Comparison of ENCODE assay signal across 8 cellular contexts in genomic region chrX:24153175-24153795, GRCh38. TPM values are rescaled to one million over a fixed set of nuclear protein-coding genes. Genes with fewer than 3 reads are reported as not detected.
DNase-seq lines count a peak whose midpoint lies in the region; ATAC-seq and TF ChIP-seq lines count a peak whose summit lies in the region.
"Had no signal": no experiment of that assay in that cellular context is flagged by ENCODE, and none has a peak within 500 bp of the region (broad histone marks: within the 10 kb centered on the region; RNA-seq: fewer than 3 reads in every experiment).

No MANE protein-coding gene starts in this region.

- intact Hi-C loops in breast epithelium (cut with DNase I; ENCODE audit: low total_unique reads): no loop called here

- TF ChIP-seq CTCF in breast epithelium (IDR thresholded peaks at IDR 0.05): no peak
- TF ChIP-seq CTCF in osteocyte (IDR thresholded peaks at IDR 0.05): no peak

- H3K4me1 ChIP-seq in breast epithelium: peaks cover 0 to 14% of the 10 kb centered on the region in 2 donors

- peak overlapping the region in 2 of 3 donors; percentile 21 to 27 for H3K4me3 ChIP-seq in breast epithelium
- H3K4me3 ChIP-seq: lung had no signal

- TF ChIP-seq POLR2A in breast epithelium (IDR thresholded peaks at IDR 0.05): no peak

- H3K9me3 ChIP-seq in breast epithelium: no peaks in the 10 kb centered on the region

- ATAC-seq in HG02588 (IDR thresholded peaks at IDR 0.05; ENCODE audit: unreplicated experiment): no peak

- H3K27ac ChIP-seq in breast epithelium: peak overlapping the region; percentile 52 to 60

- H3K27me3 Mint-ChIP-seq in osteocyte (ENCODE audit: unreplicated experiment): no peaks in the 10 kb centered on the region

- DNase-seq in ELF-1 (ENCODE audit: low read depth, low spot score) (peak; percentile 88), NAMALWA (ENCODE audit: low spot score) (peak; percentile 16), breast epithelium (ENCODE audit: low spot score in 2 of 2) (no peak), osteocyte (ENCODE audit: extremely low spot score, unreplicated experiment) (no peak), H4 (ENCODE audit: low spot score) (no peak), LoVo (ENCODE audit: low spot score) (no peak)

- H3K36me3 Mint-ChIP-seq in osteocyte (ENCODE audit: unreplicated experiment): peaks cover 18% of the 10 kb centered on the region

- H3K27ac Mint-ChIP-seq in osteocyte (ENCODE audit: unreplicated experiment): peak overlapping the region; percentile 83

- H3K36me3 ChIP-seq in breast epithelium: no peaks in the 10 kb centered on the region

- peaks cover 73% of the 10 kb centered on the region for H3K4me1 Mint-ChIP-seq in osteocyte (ENCODE audit: unreplicated experiment)

- no peaks in the 10 kb centered on the region for H3K9me3 Mint-ChIP-seq in osteocyte (ENCODE audit: unreplicated experiment)

- H3K27me3 ChIP-seq in breast epithelium: no peaks in the 10 kb centered on the region

- H3K4me3 Mint-ChIP-seq in osteocyte (ENCODE audit: unreplicated experiment): peak overlapping the region; percentile 61

RNA-seq across cellular contexts. Expression of gene ZFX, which starts 3.8 kb away (rescaled TPM):
- 10 to 100 TPM; 46.9 to 88.4 (median 67.5) TPM for total RNA-seq in breast epithelium
- total RNA-seq in osteocyte: 84.6 and 90.0 TPM in 2 replicates
- 27.1 and 27.2 TPM in 2 replicates for total RNA-seq in H4 (2014; rRNA removed; shearing (Covaris generic))

Comparison
In these comparisons a context has a peak if more than half of its experiments do, and no peak if none do; other contexts are left out.
1. DNase-seq: peak in ELF-1 (single experiment) and NAMALWA (single experiment); none in breast epithelium (0 of 2), osteocyte (single experiment), H4 (single experiment) and LoVo (single experiment).